2 cellular contexts compared by ENCODE assay signal in the genomic region with DNA sequence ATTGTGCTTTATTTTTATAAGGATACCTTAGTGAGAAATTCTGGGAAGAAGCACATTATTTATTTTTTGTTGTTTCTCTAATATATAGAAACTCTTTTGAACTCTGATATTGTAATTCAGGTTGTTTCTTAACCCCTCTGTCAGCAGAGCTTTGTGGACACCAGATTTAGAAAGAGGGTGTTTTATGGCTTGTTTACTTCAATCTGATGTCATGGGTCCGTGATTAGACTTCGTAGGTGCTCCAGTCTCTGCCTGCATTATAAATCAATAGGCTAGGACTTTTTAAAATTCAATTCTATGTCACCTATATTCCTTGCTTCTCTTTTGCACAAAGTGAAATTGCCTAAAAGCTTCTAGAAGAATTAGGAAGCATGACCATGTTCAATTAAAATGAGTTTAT.
TF ChIP-seq lines count a peak whose summit lies in the region.

No MANE protein-coding gene starts in this region.

TF ChIP-seq in SK-N-SH, 30 proteins besides CTCF, POLR2A, EP300 and RAD21:
- TF ChIP-seq SMC3 (IDR thresholded peaks at IDR 0.05; ENCODE audit: low read depth, low read length) (no peak), TCF12 (IDR thresholded peaks at IDR 0.05) (no peak)

TF ChIP-seq in SK-N-SH treated with all-trans-retinoic acid at 6 μM for 48 hours, 23 proteins besides CTCF, POLR2A, EP300 and RAD21:
- no peak for TF ChIP-seq TCF4 (CRISPR knock-in tag; IDR thresholded peaks at IDR 0.05; ENCODE audit: borderline replicate concordance)
- no peak for TF ChIP-seq CSRNP3 (CRISPR knock-in tag; IDR thresholded peaks at IDR 0.05)
- TF ChIP-seq PPARA (CRISPR knock-in tag; IDR thresholded peaks at IDR 0.05; ENCODE audit: borderline replicate concordance) = no peak
- TF ChIP-seq, protein P1, sequence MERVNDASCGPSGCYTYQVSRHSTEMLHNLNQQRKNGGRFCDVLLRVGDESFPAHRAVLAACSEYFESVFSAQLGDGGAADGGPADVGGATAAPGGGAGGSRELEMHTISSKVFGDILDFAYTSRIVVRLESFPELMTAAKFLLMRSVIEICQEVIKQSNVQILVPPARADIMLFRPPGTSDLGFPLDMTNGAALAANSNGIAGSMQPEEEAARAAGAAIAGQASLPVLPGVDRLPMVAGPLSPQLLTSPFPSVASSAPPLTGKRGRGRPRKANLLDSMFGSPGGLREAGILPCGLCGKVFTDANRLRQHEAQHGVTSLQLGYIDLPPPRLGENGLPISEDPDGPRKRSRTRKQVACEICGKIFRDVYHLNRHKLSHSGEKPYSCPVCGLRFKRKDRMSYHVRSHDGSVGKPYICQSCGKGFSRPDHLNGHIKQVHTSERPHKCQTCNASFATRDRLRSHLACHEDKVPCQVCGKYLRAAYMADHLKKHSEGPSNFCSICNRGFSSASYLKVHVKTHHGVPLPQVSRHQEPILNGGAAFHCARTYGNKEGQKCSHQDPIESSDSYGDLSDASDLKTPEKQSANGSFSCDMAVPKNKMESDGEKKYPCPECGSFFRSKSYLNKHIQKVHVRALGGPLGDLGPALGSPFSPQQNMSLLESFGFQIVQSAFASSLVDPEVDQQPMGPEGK (CRISPR knock-in tag; IDR thresholded peaks at IDR 0.05; ENCODE audit: borderline replicate concordance) = no peak
- TF ChIP-seq CSDC2 (CRISPR knock-in tag; IDR thresholded peaks at IDR 0.05) = no peak
- no peak for TF ChIP-seq ZFP3 (CRISPR knock-in tag; IDR thresholded peaks at IDR 0.05)
- no peak for TF ChIP-seq ISL1 (CRISPR knock-in tag; IDR thresholded peaks at IDR 0.05)
- no peak for TF ChIP-seq SNAI2 (CRISPR knock-in tag; IDR thresholded peaks at IDR 0.05)
- no peak for TF ChIP-seq ESRRG (CRISPR knock-in tag; IDR thresholded peaks at IDR 0.05)
